ENCODE assay signal across 1 cellular context in the genomic region with DNA sequence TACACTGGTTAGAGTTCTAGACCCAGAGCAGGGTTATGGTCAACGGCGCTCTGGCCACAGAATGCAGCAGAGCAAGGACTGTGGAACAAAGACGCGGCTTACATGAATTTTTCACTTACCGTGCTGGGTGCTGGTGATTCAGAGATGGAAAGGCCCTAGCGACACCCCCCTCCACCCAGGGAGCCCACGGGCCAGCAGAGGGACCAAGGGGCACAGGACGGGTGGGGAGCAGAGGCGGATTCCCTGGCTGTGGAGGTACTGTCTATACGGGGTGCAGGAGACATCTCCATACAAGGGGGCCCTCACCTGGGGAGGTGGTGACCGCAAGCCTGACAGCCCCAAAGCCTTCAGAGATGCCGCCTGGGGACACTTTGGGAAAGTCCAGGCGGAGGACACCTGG.
TF ChIP-seq lines count a peak whose summit lies in the region.

No MANE protein-coding gene starts in this region.

TF ChIP-seq in GM23338, 12 proteins besides CTCF, POLR2A, EP300 and RAD21:
- no peak for TF ChIP-seq JUNB (IDR thresholded peaks at IDR 0.05; ENCODE audit: unreplicated experiment)
- no peak for TF ChIP-seq REST (IDR thresholded peaks at IDR 0.05; ENCODE audit: unreplicated experiment)
- TF ChIP-seq EZH2 (IDR thresholded peaks at IDR 0.05; ENCODE audit: low read depth, unreplicated experiment), result no peak
- no peak for TF ChIP-seq EZH2phosphoT487 (IDR thresholded peaks at IDR 0.05; ENCODE audit: unreplicated experiment)
- TF ChIP-seq CREB1 (CRISPR knock-in tag; IDR thresholded peaks at IDR 0.05; ENCODE audit: low read depth), result no peak
- TF ChIP-seq, protein P1, sequence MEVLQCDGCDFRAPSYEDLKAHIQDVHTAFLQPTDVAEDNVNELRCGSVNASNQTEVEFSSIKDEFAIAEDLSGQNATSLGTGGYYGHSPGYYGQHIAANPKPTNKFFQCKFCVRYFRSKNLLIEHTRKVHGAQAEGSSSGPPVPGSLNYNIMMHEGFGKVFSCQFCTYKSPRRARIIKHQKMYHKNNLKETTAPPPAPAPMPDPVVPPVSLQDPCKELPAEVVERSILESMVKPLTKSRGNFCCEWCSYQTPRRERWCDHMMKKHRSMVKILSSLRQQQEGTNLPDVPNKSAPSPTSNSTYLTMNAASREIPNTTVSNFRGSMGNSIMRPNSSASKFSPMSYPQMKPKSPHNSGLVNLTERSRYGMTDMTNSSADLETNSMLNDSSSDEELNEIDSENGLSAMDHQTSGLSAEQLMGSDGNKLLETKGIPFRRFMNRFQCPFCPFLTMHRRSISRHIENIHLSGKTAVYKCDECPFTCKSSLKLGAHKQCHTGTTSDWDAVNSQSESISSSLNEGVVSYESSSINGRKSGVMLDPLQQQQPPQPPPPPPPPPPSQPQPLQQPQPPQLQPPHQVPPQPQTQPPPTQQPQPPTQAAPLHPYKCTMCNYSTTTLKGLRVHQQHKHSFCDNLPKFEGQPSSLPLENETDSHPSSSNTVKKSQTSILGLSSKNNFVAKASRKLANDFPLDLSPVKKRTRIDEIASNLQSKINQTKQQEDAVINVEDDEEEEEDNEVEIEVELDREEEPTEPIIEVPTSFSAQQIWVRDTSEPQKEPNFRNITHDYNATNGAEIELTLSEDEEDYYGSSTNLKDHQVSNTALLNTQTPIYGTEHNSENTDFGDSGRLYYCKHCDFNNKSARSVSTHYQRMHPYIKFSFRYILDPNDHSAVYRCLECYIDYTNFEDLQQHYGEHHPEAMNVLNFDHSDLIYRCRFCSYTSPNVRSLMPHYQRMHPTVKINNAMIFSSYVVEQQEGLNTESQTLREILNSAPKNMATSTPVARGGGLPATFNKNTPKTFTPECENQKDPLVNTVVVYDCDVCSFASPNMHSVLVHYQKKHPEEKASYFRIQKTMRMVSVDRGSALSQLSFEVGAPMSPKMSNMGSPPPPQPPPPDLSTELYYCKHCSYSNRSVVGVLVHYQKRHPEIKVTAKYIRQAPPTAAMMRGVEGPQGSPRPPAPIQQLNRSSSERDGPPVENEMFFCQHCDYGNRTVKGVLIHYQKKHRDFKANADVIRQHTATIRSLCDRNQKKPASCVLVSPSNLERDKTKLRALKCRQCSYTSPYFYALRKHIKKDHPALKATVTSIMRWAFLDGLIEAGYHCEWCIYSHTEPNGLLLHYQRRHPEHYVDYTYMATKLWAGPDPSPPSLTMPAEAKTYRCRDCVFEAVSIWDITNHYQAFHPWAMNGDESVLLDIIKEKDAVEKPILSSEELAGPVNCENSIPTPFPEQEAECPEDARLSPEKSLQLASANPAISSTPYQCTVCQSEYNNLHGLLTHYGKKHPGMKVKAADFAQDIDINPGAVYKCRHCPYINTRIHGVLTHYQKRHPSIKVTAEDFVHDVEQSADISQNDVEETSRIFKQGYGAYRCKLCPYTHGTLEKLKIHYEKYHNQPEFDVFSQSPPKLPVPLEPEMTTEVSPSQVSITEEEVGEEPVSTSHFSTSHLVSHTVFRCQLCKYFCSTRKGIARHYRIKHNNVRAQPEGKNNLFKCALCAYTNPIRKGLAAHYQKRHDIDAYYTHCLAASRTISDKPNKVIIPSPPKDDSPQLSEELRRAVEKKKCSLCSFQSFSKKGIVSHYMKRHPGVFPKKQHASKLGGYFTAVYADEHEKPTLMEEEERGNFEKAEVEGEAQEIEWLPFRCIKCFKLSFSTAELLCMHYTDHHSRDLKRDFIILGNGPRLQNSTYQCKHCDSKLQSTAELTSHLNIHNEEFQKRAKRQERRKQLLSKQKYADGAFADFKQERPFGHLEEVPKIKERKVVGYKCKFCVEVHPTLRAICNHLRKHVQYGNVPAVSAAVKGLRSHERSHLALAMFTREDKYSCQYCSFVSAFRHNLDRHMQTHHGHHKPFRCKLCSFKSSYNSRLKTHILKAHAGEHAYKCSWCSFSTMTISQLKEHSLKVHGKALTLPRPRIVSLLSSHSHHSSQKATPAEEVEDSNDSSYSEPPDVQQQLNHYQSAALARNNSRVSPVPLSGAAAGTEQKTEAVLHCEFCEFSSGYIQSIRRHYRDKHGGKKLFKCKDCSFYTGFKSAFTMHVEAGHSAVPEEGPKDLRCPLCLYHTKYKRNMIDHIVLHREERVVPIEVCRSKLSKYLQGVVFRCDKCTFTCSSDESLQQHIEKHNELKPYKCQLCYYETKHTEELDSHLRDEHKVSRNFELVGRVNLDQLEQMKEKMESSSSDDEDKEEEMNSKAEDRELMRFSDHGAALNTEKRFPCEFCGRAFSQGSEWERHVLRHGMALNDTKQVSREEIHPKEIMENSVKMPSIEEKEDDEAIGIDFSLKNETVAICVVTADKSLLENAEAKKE (CRISPR knock-in tag; IDR thresholded peaks at IDR 0.05), result no peak
- TF ChIP-seq POLR2AphosphoS5 (IDR thresholded peaks at IDR 0.05; ENCODE audit: low read depth), result no peak
